Comparison of ENCODE assay signal across 9 cellular contexts in genomic region chr9:93827545-93828330, GRCh38.
A peak's percentile ranks its signal among the peaks of the same experiment; 100 is the strongest.
DNase-seq lines count a peak whose midpoint lies in the region; TF ChIP-seq lines count a peak whose summit lies in the region.
"Had no signal": no experiment of that assay in that cellular context is flagged by ENCODE, and none has a peak within 500 bp of the region (broad histone marks: within the 10 kb centered on the region; RNA-seq: fewer than 3 reads in every experiment).

No MANE protein-coding gene starts in this region.

- H3K36me3 ChIP-seq in neural progenitor cell (no peaks in the 10 kb centered on the region), vagina (no peaks in the 10 kb centered on the region)

- H3K27ac ChIP-seq in neural progenitor cell = no peak overlapping the region
- H3K27ac ChIP-seq in vagina = no peak overlapping the region

- peak overlapping the region; percentile 99 for H2AFZ ChIP-seq in neural progenitor cell (replicated peaks)

- H3K27me3 ChIP-seq in neural progenitor cell = peaks cover 18% of the 10 kb centered on the region
- no peaks in the 10 kb centered on the region for H3K27me3 ChIP-seq in vagina

- no peak overlapping the region for H3K9ac ChIP-seq in neural progenitor cell

- peaks cover 7% of the 10 kb centered on the region for H3K4me1 Mint-ChIP-seq in neural progenitor cell

- H3K4me3 Mint-ChIP-seq in neural progenitor cell = no peak overlapping the region
- H3K4me3 Mint-ChIP-seq: dendritic cell treated with granulocyte-macrophage colony-stimulating factor and Interleukin-4, amounts not matched to agents 40 ng/mL and 50 ng/mL, for 4 days had no signal

- peak; percentile 87 for TF ChIP-seq CTCF in fibroblast of villous mesenchyme (IDR thresholded peaks at IDR 0.05; ENCODE audit: insufficient read depth, low read depth, low read length)
- TF ChIP-seq CTCF in neural progenitor cell (IDR thresholded peaks at IDR 0.05) = peak; percentile 86
- TF ChIP-seq CTCF in vagina (IDR thresholded peaks at IDR 0.05) = peak in 2 of 3 experiments; percentile 50 to 52

- intact Hi-C loops in vagina (cut with DNase I) = no loop called here

- no peaks in the 10 kb centered on the region for H4K20me1 ChIP-seq in neural progenitor cell (ENCODE audit: low read depth)

- H3F3A ChIP-seq in neural progenitor cell (ENCODE audit: low read depth) = peaks cover 6% of the 10 kb centered on the region

- H3K4me1 ChIP-seq in neural progenitor cell (peaks cover 13% of the 10 kb centered on the region), vagina (peaks cover 9% of the 10 kb centered on the region)

- H3K79me2 ChIP-seq in neural progenitor cell (ENCODE audit: low read depth) = no peaks in the 10 kb centered on the region

- H3K4me3 ChIP-seq in fibroblast of villous mesenchyme (ENCODE audit: low read depth, low read length) (peak overlapping the region; percentile 21), neural progenitor cell (peak overlapping the region; percentile 38), vagina (peak overlapping the region; percentile 22 to 34)

- DNase-seq in NCI-H82 (lab: John Stamatoyannopoulos, UW) = peak; percentile 64
- no peak for DNase-seq in NCI-H82 treated with DMSO at 0.1 percent for 48 hours (lab: John Stamatoyannopoulos, UW; ENCODE audit: unreplicated experiment)
- DNase-seq in NCI-H1417 (lab: John Stamatoyannopoulos, UW) = peak in 2 of 3 experiments; percentile 86 to 88
- DNase-seq in activated CD8-positive, alpha-beta memory T cell treated with anti-CD3 and anti-CD28 coated beads, Interleukin-2, amount 50 U/mL, for 4 hours = peak; percentile 34
- peak; percentile 43 for DNase-seq in fibroblast of villous mesenchyme (ENCODE audit: low read depth)
- DNase-seq in neural progenitor cell (ENCODE audit: low spot score) = peak; percentile 83
- DNase-seq in vagina (ENCODE audit: extremely low spot score in 2 of 2) = peak in 1 of 2 donors; percentile 29
- DNase-seq in effector CD8-positive, alpha-beta T cell (lab: John Stamatoyannopoulos, UW) = no peak

- no peaks in the 10 kb centered on the region for H3K36me3 Mint-ChIP-seq in neural progenitor cell

- TF ChIP-seq POLR2A in vagina (IDR thresholded peaks at IDR 0.05) = no peak

- H3K9me3 Mint-ChIP-seq in neural progenitor cell = peaks cover 6% of the 10 kb centered on the region
- H3K9me3 Mint-ChIP-seq: dendritic cell treated with granulocyte-macrophage colony-stimulating factor and Interleukin-4, amounts not matched to agents 40 ng/mL and 50 ng/mL, for 4 days had no signal

- H3K27ac Mint-ChIP-seq in neural progenitor cell = no peak overlapping the region
- H3K27ac Mint-ChIP-seq: dendritic cell treated with granulocyte-macrophage colony-stimulating factor and Interleukin-4, amounts not matched to agents 40 ng/mL and 50 ng/mL, for 4 days had no signal

- H3K9me3 ChIP-seq in neural progenitor cell (ENCODE audit: low read depth) = no peaks in the 10 kb centered on the region
- H3K9me3 ChIP-seq in vagina = no peaks in the 10 kb centered on the region

- peak overlapping the region; percentile 75 for H3K4me2 ChIP-seq in neural progenitor cell

- H3K27me3 Mint-ChIP-seq in neural progenitor cell (ENCODE audit: insufficient read depth, low read depth) = peaks cover 7% of the 10 kb centered on the region

Comparison
In these comparisons a context has a peak if more than half of its experiments do, and no peak if none do; other contexts are left out.
1. DNase-seq: peak in NCI-H82 (single experiment), NCI-H1417 (2 of 3), activated CD8-positive, alpha-beta memory T cell treated with anti-CD3 and anti-CD28 coated beads, Interleukin-2, amount 50 U/mL, for 4 hours (single experiment), fibroblast of villous mesenchyme (single experiment) and neural progenitor cell (single experiment); none in NCI-H82 treated with DMSO at 0.1 percent for 48 hours (single experiment) and effector CD8-positive, alpha-beta T cell (single experiment).
2. Peak in every context shown above with its lines, with median percentiles within 50 percentile points of each other: H3K4me3 ChIP-seq and CTCF ChIP-seq.